14 cellular contexts compared by ENCODE assay signal in genomic region chr3:55884491-55885285, GRCh38.
"Had no signal": no experiment of that assay in that cellular context is flagged by ENCODE, and none has a peak within 500 bp of the region (broad histone marks: within the 10 kb centered on the region; RNA-seq: fewer than 3 reads in every experiment).

No MANE protein-coding gene starts in this region.

- ATAC-seq: mucosa of descending colon, natural killer cell, right lobe of liver had no signal

- H3K27me3 ChIP-seq: right lobe of liver, upper lobe of left lung had no signal

- H3K36me3 ChIP-seq: right lobe of liver, upper lobe of left lung had no signal

- H3K27ac Mint-ChIP-seq: activated CD4-positive, alpha-beta memory T cell treated with anti-CD3 and anti-CD28 coated beads for 36 hours; activated naive CD8-positive, alpha-beta T cell; natural killer cell had no signal

- H3K27me3 Mint-ChIP-seq: activated CD4-positive, alpha-beta memory T cell treated with anti-CD3 and anti-CD28 coated beads for 36 hours; activated naive CD8-positive, alpha-beta T cell had no signal

- H3K4me3 Mint-ChIP-seq: activated CD4-positive, alpha-beta memory T cell treated with anti-CD3 and anti-CD28 coated beads for 36 hours; activated naive CD8-positive, alpha-beta T cell; natural killer cell had no signal

- H3K27ac ChIP-seq: right lobe of liver, upper lobe of left lung had no signal

- DNase-seq: activated CD4-positive, alpha-beta memory T cell treated with anti-CD3 and anti-CD28 coated beads for 36 hours; activated CD4-positive, alpha-beta T cell treated with anti-CD3 and anti-CD28 coated beads for 1 hour; activated gamma-delta T cell; activated T-cell treated with anti-CD3 and anti-CD28 coated beads, Interleukin-2, amount 50 U/mL, for 48 hours; hippocampal formation; mucosa of descending colon; natural killer cell; right lobe of liver; stimulated activated CD4-positive, alpha-beta T cell treated with anti-CD3 and anti-CD28 coated beads, Interleukin-12 subunit alpha, Interleukin-12 subunit beta, amount 100 ng/mL, for 4 hours; stimulated activated naive CD4-positive, alpha-beta T cell; substantia nigra; upper lobe of left lung had no signal

- H3K36me3 Mint-ChIP-seq: activated CD4-positive, alpha-beta memory T cell treated with anti-CD3 and anti-CD28 coated beads for 36 hours; activated naive CD8-positive, alpha-beta T cell; natural killer cell had no signal

- H3K9me3 Mint-ChIP-seq: activated CD4-positive, alpha-beta memory T cell treated with anti-CD3 and anti-CD28 coated beads for 36 hours; natural killer cell had no signal

- H3K9me3 ChIP-seq: mucosa of descending colon, right lobe of liver, upper lobe of left lung had no signal

- H3K4me1 Mint-ChIP-seq: natural killer cell had no signal

- H3K4me3 ChIP-seq: lung, mucosa of descending colon, right lobe of liver, upper lobe of left lung had no signal

- H3K4me1 ChIP-seq: right lobe of liver had no signal
